ENCODE assay signal across 35 cellular contexts in genomic region chr17:66207936-66208335, GRCh38. TPM values are rescaled to one million over a fixed set of nuclear protein-coding genes. Genes with fewer than 3 reads are reported as not detected.
"Had no signal": no experiment of that assay in that cellular context is flagged by ENCODE, and none has a peak within 500 bp of the region (broad histone marks: within the 10 kb centered on the region; RNA-seq: fewer than 3 reads in every experiment).

No MANE protein-coding gene starts in this region.

- ATAC-seq: effector memory CD8-positive, alpha-beta T cell; gastrocnemius medialis; left lung; lower lobe of right lung; natural killer cell treated with Interleukin-12 subunit alpha and Interleukin-12 subunit beta and Interleukin-15 and Interleukin-18, amount 100 ng/mL, for 72 hours; pancreas; sciatic nerve; stimulated activated naive CD8-positive, alpha-beta T cell treated with anti-CD3 and anti-CD28 coated beads, Interleukin-15, amount 100 ng/mL, for 72 hours; upper lobe of right lung had no signal

- H3K27me3 ChIP-seq: esophagus squamous epithelium, gastrocnemius medialis, left lung, pancreas, suprapubic skin, transverse colon, upper lobe of right lung, uterus had no signal

- H3K4me3 ChIP-seq: coronary artery, esophagus squamous epithelium, gastrocnemius medialis, left lung, lower lobe of right lung, pancreas, smooth muscle cell, suprapubic skin, transverse colon, upper lobe of right lung, uterus had no signal

- H3K4me2 ChIP-seq: smooth muscle cell had no signal

- H3K27ac ChIP-seq: coronary artery, esophagus squamous epithelium, gastrocnemius medialis, left lung, lower lobe of right lung, neutrophil, pancreas, suprapubic skin, transverse colon, upper lobe of right lung, uterus had no signal

- H3K9me3 ChIP-seq: esophagus squamous epithelium, gastrocnemius medialis, left lung, lower lobe of right lung, neutrophil, pancreas, suprapubic skin, transverse colon, upper lobe of right lung, uterus had no signal

- FAIRE-seq: endometrium, islet of Langerhans, pancreas had no signal

- DNase-seq: dermis blood vessel endothelial cell; effector memory CD8-positive, alpha-beta T cell; erythroblast; esophagus squamous epithelium; gastrocnemius medialis; hippocampal formation; left cardiac atrium; left lung; lower lobe of right lung; naive B cell; pancreas; retina; stimulated activated CD4-positive, alpha-beta T cell treated with anti-CD3 and anti-CD28 coated beads, Interleukin-12 subunit alpha, Interleukin-12 subunit beta, amount 100 ng/mL, for 4 hours; stimulated activated CD4-positive, alpha-beta T cell treated with anti-CD3 and anti-CD28 coated beads, Interleukin-1b, Interleukin-23, amount 100 ng/mL, for 48 hours; stimulated activated CD4-positive, alpha-beta T cell treated with anti-CD3 and anti-CD28 coated beads, Interleukin-4, amount 100 ng/mL, for 1 hour; stimulated activated CD8-positive, alpha-beta memory T cell treated with anti-CD3 and anti-CD28 coated beads, Interleukin-4, amount 100 ng/mL, for 48 hours; stimulated activated naive CD4-positive, alpha-beta T cell; stimulated activated naive CD8-positive, alpha-beta T cell treated with anti-CD3 and anti-CD28 coated beads, Interleukin-15, amount 100 ng/mL, for 72 hours; transverse colon; upper lobe of right lung; uterus had no signal

- H3K36me3 ChIP-seq: esophagus squamous epithelium, gastrocnemius medialis, left lung, lower lobe of right lung, neutrophil, pancreas, suprapubic skin, transverse colon, upper lobe of right lung, uterus had no signal

- H3K4me1 ChIP-seq: esophagus squamous epithelium, gastrocnemius medialis, left lung, lower lobe of right lung, pancreas, suprapubic skin, transverse colon, upper lobe of right lung, uterus had no signal

RNA-seq across cellular contexts. Expression of gene APOH, which starts 21.3 kb away (rescaled TPM):
- total RNA-seq: dermis blood vessel endothelial cell; esophagus squamous epithelium; glomerular endothelial cell; kidney epithelial cell; mesenteric fat pad; natural killer cell treated with Interleukin-12 subunit alpha and Interleukin-12 subunit beta and Interleukin-15 and Interleukin-18, amount 100 ng/mL, for 72 hours; neural crest cell; omental fat pad; pulmonary artery endothelial cell; sciatic nerve; smooth muscle cell had no signal
- polyA plus RNA-seq: smooth muscle cell had no signal
